Comparison of ENCODE assay signal across 17 cellular contexts in the genomic region with DNA sequence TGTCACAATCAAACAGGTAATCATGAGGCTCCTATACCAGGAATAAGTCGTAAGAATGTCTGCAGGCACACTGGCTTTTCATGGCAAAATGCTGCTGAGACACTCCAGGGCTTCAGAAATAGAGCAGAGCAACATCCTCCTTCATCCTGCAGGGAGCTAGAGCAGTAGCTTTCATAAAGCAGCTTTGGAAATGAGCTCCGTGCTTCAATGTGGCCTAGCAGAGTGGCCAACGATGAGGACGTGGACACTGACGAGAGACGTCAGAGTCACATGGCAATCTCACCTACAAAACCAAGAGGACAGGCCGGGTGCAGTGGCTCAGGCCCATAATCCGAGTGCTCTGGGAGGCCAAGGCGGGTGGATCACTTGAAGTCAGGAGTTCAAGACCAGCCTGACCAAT. TPM values are rescaled to one million over a fixed set of nuclear protein-coding genes. Genes with fewer than 3 reads are reported as not detected.
"Had no signal": no experiment of that assay in that cellular context is flagged by ENCODE, and none has a peak within 500 bp of the region (broad histone marks: within the 10 kb centered on the region; RNA-seq: fewer than 3 reads in every experiment).

No MANE protein-coding gene starts in this region.

- H3K4me1 ChIP-seq: pancreas had no signal

- H3K27ac ChIP-seq: coronary artery, gastrocnemius medialis, left ventricle myocardium inferior, lower lobe of right lung, pancreas, thoracic aorta, transverse colon had no signal

- H3K27me3 ChIP-seq: gastrocnemius medialis, pancreas, transverse colon had no signal

- H3K36me3 ChIP-seq: gastrocnemius medialis, left ventricle myocardium inferior, lower lobe of right lung, pancreas, thoracic aorta, transverse colon had no signal

- DNase-seq: effector memory CD4-positive, alpha-beta T cell; gastrocnemius medialis; glutamatergic neuron; left cardiac atrium; left ventricle myocardium inferior; lower lobe of right lung; natural killer cell; nucleus accumbens; pancreas; right cardiac atrium; small intestine; stimulated activated CD4-positive, alpha-beta T cell treated with anti-CD3 and anti-CD28 coated beads, Interleukin-12 subunit alpha, Interleukin-12 subunit beta, amount 100 ng/mL, for 4 hours; stimulated activated naive CD4-positive, alpha-beta T cell treated with Interleukin-2 at 50 U/mL for 16 hours; transverse colon had no signal

- H3K9me3 ChIP-seq: gastrocnemius medialis, left ventricle myocardium inferior, lower lobe of right lung, pancreas, thoracic aorta, transverse colon had no signal

- H3K4me3 ChIP-seq: coronary artery, gastrocnemius medialis, left ventricle myocardium inferior, lower lobe of right lung, pancreas, thoracic aorta, transverse colon had no signal

RNA-seq across cellular contexts. Expression of gene COBL, which starts 9.8 kb away (rescaled TPM):
- total RNA-seq: fibroblast of villous mesenchyme, natural killer cell had no signal
